In the genomic region with DNA sequence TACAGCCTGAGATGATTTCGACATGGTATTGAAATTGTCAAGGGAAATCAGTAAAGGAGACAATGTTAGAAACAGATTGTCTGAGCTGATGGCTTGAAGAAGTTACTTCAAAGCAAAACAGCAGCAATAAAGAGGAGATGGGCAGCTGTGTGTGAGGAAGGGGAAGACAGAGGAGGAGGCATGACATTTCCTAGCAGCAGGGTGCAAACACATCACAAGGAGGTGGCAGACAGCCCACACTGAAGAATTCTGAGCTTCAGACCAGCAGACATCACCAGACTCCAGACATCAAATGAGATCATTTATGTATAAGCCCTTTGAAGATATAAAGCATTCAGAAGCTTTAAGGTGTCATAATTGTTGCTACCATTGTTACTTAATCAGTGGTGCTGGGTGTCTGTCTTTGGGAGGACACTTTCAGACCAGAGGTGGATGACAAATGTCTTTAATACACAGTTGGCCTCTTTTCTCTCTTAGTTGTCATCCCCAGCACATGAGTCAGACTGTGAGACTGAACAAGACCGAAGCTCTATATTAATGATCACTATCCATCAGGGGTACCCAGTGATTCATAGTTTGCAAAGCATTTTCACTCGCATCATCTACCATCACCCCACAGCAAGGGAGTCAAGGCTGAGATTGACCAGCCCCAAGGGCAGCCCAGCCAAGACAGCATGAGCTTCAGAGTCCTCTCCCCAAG, we compare ENCODE assay signal across 21 cellular contexts.
DNase-seq lines count a peak whose midpoint lies in the region; ATAC-seq and TF ChIP-seq lines count a peak whose summit lies in the region.
"Had no signal": no experiment of that assay in that cellular context is flagged by ENCODE, and none has a peak within 500 bp of the region (broad histone marks: within the 10 kb centered on the region; RNA-seq: fewer than 3 reads in every experiment).

No MANE protein-coding gene starts in this region.

- peak overlapping the region; percentile 28 for H3K4me2 ChIP-seq in neural cell (ENCODE audit: low read length)

- H3K4me3 Mint-ChIP-seq in activated CD4-positive, alpha-beta memory T cell treated with anti-CD3 and anti-CD28 coated beads for 36 hours = no peak overlapping the region
- H3K4me3 Mint-ChIP-seq: activated CD4-positive, alpha-beta memory T cell treated with anti-CD3 and anti-CD28 coated beads, Interleukin-2, amount 10 ng/mL, durations not matched to agents 7 days and 5 days; central memory CD8-positive, alpha-beta T cell; memory B cell; naive thymus-derived CD8-positive, alpha-beta T cell; stimulated activated naive B cell treated with anti-CD40 and anti-IgM and Interleukin-4, amounts not matched to agents 10 μg/mL and 1 μg/mL and 100 μg/mL, for 72 hours had no signal

- H3K36me3 ChIP-seq in neural cell (ENCODE audit: insufficient read depth, low read length) (no peaks in the 10 kb centered on the region), gastrocnemius medialis (no peaks in the 10 kb centered on the region)
- H3K36me3 ChIP-seq: gastroesophageal sphincter, pancreas, sigmoid colon had no signal

- H3K27me3 ChIP-seq in neural cell (ENCODE audit: insufficient read depth, low read depth, low read length) (no peaks in the 10 kb centered on the region), gastrocnemius medialis (no peaks in the 10 kb centered on the region)
- H3K27me3 ChIP-seq: pancreas, sigmoid colon had no signal

- H2AFZ ChIP-seq in neural cell (ENCODE audit: low read depth, low read length) = no peak overlapping the region

- H3K4me1 Mint-ChIP-seq in activated CD4-positive, alpha-beta memory T cell treated with anti-CD3 and anti-CD28 coated beads for 36 hours (ENCODE audit: low read depth) = no peaks in the 10 kb centered on the region
- H3K4me1 Mint-ChIP-seq: activated CD4-positive, alpha-beta memory T cell treated with anti-CD3 and anti-CD28 coated beads, Interleukin-2, amount 10 ng/mL, durations not matched to agents 7 days and 5 days; central memory CD8-positive, alpha-beta T cell; memory B cell; naive thymus-derived CD8-positive, alpha-beta T cell; stimulated activated naive B cell treated with anti-CD40 and anti-IgM and Interleukin-4, amounts not matched to agents 10 μg/mL and 1 μg/mL and 100 μg/mL, for 72 hours had no signal

- peaks cover 14% of the 10 kb centered on the region for H3K27me3 Mint-ChIP-seq in activated CD4-positive, alpha-beta memory T cell treated with anti-CD3 and anti-CD28 coated beads for 36 hours

- H3K9me2 ChIP-seq in neural cell (ENCODE audit: insufficient read depth, low read length) = no peaks in the 10 kb centered on the region

- H3K4me1 ChIP-seq in gastrocnemius medialis = no peaks in the 10 kb centered on the region
- H3K4me1 ChIP-seq: gastroesophageal sphincter, pancreas, sigmoid colon had no signal

- H3K79me2 ChIP-seq in neural cell (replicated peaks; ENCODE audit: insufficient read depth, low read length) = no peaks in the 10 kb centered on the region

- ATAC-seq in gastrocnemius medialis = no peak
- ATAC-seq: gastroesophageal sphincter; naive thymus-derived CD8-positive, alpha-beta T cell; pancreas; stimulated activated naive B cell treated with anti-CD40 and anti-IgM and Interleukin-4, amounts not matched to agents 10 μg/mL and 1 μg/mL and 100 μg/mL, for 72 hours had no signal

- TF ChIP-seq RAD21 in neural cell (conservative IDR thresholded peaks at IDR 0.05) = no peak

- intact Hi-C loops in activated CD4-positive, alpha-beta memory T cell treated with anti-CD3 and anti-CD28 coated beads for 36 hours (cut with micrococcal nuclease) = no loop called here
- intact Hi-C loops in gastrocnemius medialis (cut with DNase I; ENCODE audit: low total_unique reads) = no loop called here

- H3K9me3 ChIP-seq in neural cell (ENCODE audit: low read length) = peaks cover 4% of the 10 kb centered on the region
- H3K9me3 ChIP-seq in gastrocnemius medialis = no peaks in the 10 kb centered on the region
- H3K9me3 ChIP-seq: pancreas, sigmoid colon had no signal

- DNase-seq in EH (ENCODE audit: low read depth) = peak; percentile 48
- DNase-seq in Jurkat, Clone E6-1 (ENCODE audit: low read depth, low spot score) = peak; percentile 10
- peak; percentile 42 for DNase-seq in astrocyte of the spinal cord (ENCODE audit: low read depth, low spot score)
- DNase-seq in activated CD4-positive, alpha-beta memory T cell treated with anti-CD3 and anti-CD28 coated beads for 36 hours = no peak
- DNase-seq in MV-4-11 (lab: John Stamatoyannopoulos, UW) = no peak
- DNase-seq in gastrocnemius medialis = no peak
- DNase-seq: activated CD4-positive, alpha-beta memory T cell treated with anti-CD3 and anti-CD28 coated beads, Interleukin-2, amount 10 ng/mL, durations not matched to agents 7 days and 5 days; activated naive CD4-positive, alpha-beta T cell treated with Interleukin-2 at 50 U/mL for 16 hours; amygdala; DMS79 treated with DMSO at 0.1 percent for 48 hours; naive thymus-derived CD8-positive, alpha-beta T cell; pancreas; SHP77; sigmoid colon; stimulated activated naive B cell treated with anti-CD40 and anti-IgM and Interleukin-4, amounts not matched to agents 10 μg/mL and 1 μg/mL and 100 μg/mL, for 72 hours had no signal

- H4K20me1 ChIP-seq in neural cell (ENCODE audit: insufficient read depth) = no peaks in the 10 kb centered on the region

- H3K9me3 Mint-ChIP-seq in activated CD4-positive, alpha-beta memory T cell treated with anti-CD3 and anti-CD28 coated beads for 36 hours = peaks cover 6% of the 10 kb centered on the region
- H3K9me3 Mint-ChIP-seq: activated CD4-positive, alpha-beta memory T cell treated with anti-CD3 and anti-CD28 coated beads, Interleukin-2, amount 10 ng/mL, durations not matched to agents 7 days and 5 days; central memory CD8-positive, alpha-beta T cell had no signal

- no peak overlapping the region for H3K27ac Mint-ChIP-seq in activated CD4-positive, alpha-beta memory T cell treated with anti-CD3 and anti-CD28 coated beads for 36 hours
- H3K27ac Mint-ChIP-seq: activated CD4-positive, alpha-beta memory T cell treated with anti-CD3 and anti-CD28 coated beads, Interleukin-2, amount 10 ng/mL, durations not matched to agents 7 days and 5 days; memory B cell; naive thymus-derived CD8-positive, alpha-beta T cell; stimulated activated naive B cell treated with anti-CD40 and anti-IgM and Interleukin-4, amounts not matched to agents 10 μg/mL and 1 μg/mL and 100 μg/mL, for 72 hours had no signal

- H3K27ac ChIP-seq in neural cell (ENCODE audit: low read length) (peak overlapping the region; percentile 28), gastrocnemius medialis (no peak overlapping the region)
- H3K27ac ChIP-seq: epithelial cell of prostate, gastroesophageal sphincter, pancreas, sigmoid colon, VCaP had no signal

- POLR2A ChIA-PET in activated CD4-positive, alpha-beta memory T cell treated with anti-CD3 and anti-CD28 coated beads for 36 hours (lab: Charles Lee) = interaction anchor here (0.5 kb wide), 1 partner anchor 1125 kb away, joined by 3 read pairs; no protein-coding TSS in a partner anchor

- in situ Hi-C loops in astrocyte of the spinal cord (cut with HindIII; ENCODE audit: low sequenced_read_pairs) (no loop called here), gastrocnemius medialis (cut with MboI; ENCODE audit: low sequenced_read_pairs in 4 of 4) (no loop called here)

- H3K4me3 ChIP-seq in Jurkat, Clone E6-1 (ENCODE audit: low read length) = no peak overlapping the region
- H3K4me3 ChIP-seq in astrocyte of the spinal cord (ENCODE audit: low read depth, low read length) = no peak overlapping the region
- H3K4me3 ChIP-seq in neural cell (ENCODE audit: low read length) = peak overlapping the region; percentile 26
- no peak overlapping the region for H3K4me3 ChIP-seq in gastrocnemius medialis
- H3K4me3 ChIP-seq: gastroesophageal sphincter, pancreas, sigmoid colon had no signal

- no peak overlapping the region for H3K9ac ChIP-seq in neural cell (ENCODE audit: low read length)

- H3F3A ChIP-seq in neural cell (ENCODE audit: insufficient read depth, low read length, poor library complexity, severe bottlenecking) = no peaks in the 10 kb centered on the region

- CTCF ChIA-PET in activated CD4-positive, alpha-beta memory T cell treated with anti-CD3 and anti-CD28 coated beads for 36 hours (lab: Charles Lee) = no interaction called here

- peak; percentile 61 for TF ChIP-seq EP300 in neural cell (conservative IDR thresholded peaks at IDR 0.05; ENCODE audit: poor library complexity, severe bottlenecking)

- TF ChIP-seq POLR2A in gastrocnemius medialis (IDR thresholded peaks at IDR 0.05) = no peak

- no peak for TF ChIP-seq CTCF in astrocyte of the spinal cord (IDR thresholded peaks at IDR 0.05; ENCODE audit: low read depth, low read length)
- TF ChIP-seq CTCF in neural cell (IDR thresholded peaks at IDR 0.05; ENCODE audit: poor library complexity, severe bottlenecking) = no peak
- TF ChIP-seq CTCF in gastrocnemius medialis (IDR thresholded peaks at IDR 0.05 in 4 of 5, conservative IDR thresholded peaks at IDR 0.05 in 1 of 5) = no peak

- no peaks in the 10 kb centered on the region for H3K36me3 Mint-ChIP-seq in activated CD4-positive, alpha-beta memory T cell treated with anti-CD3 and anti-CD28 coated beads for 36 hours
- H3K36me3 Mint-ChIP-seq: memory B cell had no signal

TF ChIP-seq in neural cell, 6 proteins besides CTCF, POLR2A, EP300 and RAD21:
- TF ChIP-seq EZH2 (IDR thresholded peaks at IDR 0.05; ENCODE audit: borderline replicate concordance, insufficient read depth, low read length, poor library complexity, severe bottlenecking) (no peak), TAF1 (IDR thresholded peaks at IDR 0.05; ENCODE audit: low read depth) (no peak), POLR2AphosphoS5 (IDR thresholded peaks at IDR 0.05) (peak; percentile 53)

Comparison
In these comparisons a context has a peak if more than half of its experiments do, and no peak if none do; other contexts are left out.
1. DNase-seq: peak in EH (single experiment), Jurkat, Clone E6-1 (single experiment) and astrocyte of the spinal cord (single experiment); none in activated CD4-positive, alpha-beta memory T cell treated with anti-CD3 and anti-CD28 coated beads for 36 hours (single experiment), MV-4-11 (single experiment) and gastrocnemius medialis (0 of 2).